In genomic region chr7:147492621-147493020, GRCh38 we compare ENCODE assay signal across 31 cellular contexts.
A peak's percentile ranks its signal among the peaks of the same experiment; 100 is the strongest.
DNase-seq lines count a peak whose midpoint lies in the region; ATAC-seq, FAIRE-seq and TF ChIP-seq lines count a peak whose summit lies in the region.
"Had no signal": no experiment of that assay in that cellular context is flagged by ENCODE, and none has a peak within 500 bp of the region (broad histone marks: within the 10 kb centered on the region; RNA-seq: fewer than 3 reads in every experiment).

No MANE protein-coding gene starts in this region.

- no peaks in the 10 kb centered on the region for H4K20me1 ChIP-seq in HepG2 (ENCODE audit: insufficient read depth, low read length)

- no peak for TF ChIP-seq CTCF in HepG2 (CRISPR knock-in tag; IDR thresholded peaks at IDR 0.05)

- BruUV-seq in HepG2 (replicated peaks; lab: Mats Ljungman, UMichigan) = no TSS peak

- H3K36me3 ChIP-seq in adipocyte (ENCODE audit: control insufficient read depth, insufficient read depth, low read length, severe bottlenecking) (no peaks in the 10 kb centered on the region), HepG2 (replicated peaks in 1 of 2; ENCODE audit: control insufficient read depth in 1 of 2, insufficient read depth in 2 of 2, low read length in 2 of 2) (no peaks in the 10 kb centered on the region)
- H3K36me3 ChIP-seq: cardiac muscle cell, colonic mucosa, gastrocnemius medialis, left ventricle myocardium inferior had no signal

- H3K79me2 ChIP-seq in HepG2 (ENCODE audit: insufficient read depth, low read length) = no peaks in the 10 kb centered on the region

- H3K4me3 ChIP-seq in adipocyte (ENCODE audit: low read length) = no peak overlapping the region
- no peak overlapping the region for H3K4me3 ChIP-seq in HepG2 (replicated peaks in 1 of 3; ENCODE audit: insufficient read depth in 1 of 3, low read depth in 2 of 3, low read length in 3 of 3)
- H3K4me3 ChIP-seq: cardiac muscle cell, colonic mucosa, gastrocnemius medialis, left ventricle myocardium inferior had no signal

- H3K27me3 ChIP-seq in adipocyte (replicated peaks; ENCODE audit: control insufficient read depth, insufficient read depth, low read length) (no peaks in the 10 kb centered on the region), HepG2 (ENCODE audit: control insufficient read depth in 1 of 2, insufficient read depth in 2 of 2, low read length in 2 of 2) (no peaks in the 10 kb centered on the region)
- H3K27me3 ChIP-seq: cardiac muscle cell, colonic mucosa, gastrocnemius medialis had no signal

- no peak for TF ChIP-seq EP300 in HepG2 (IDR thresholded peaks at IDR 0.05; ENCODE audit: low read depth in 2 of 2, low read length in 2 of 2)
- TF ChIP-seq EP300 in HepG2 (CRISPR knock-in tag; IDR thresholded peaks at IDR 0.05; ENCODE audit: borderline replicate concordance) = no peak

- H3K9me3 ChIP-seq in adipocyte (ENCODE audit: control insufficient read depth, low read length) (no peaks in the 10 kb centered on the region), HepG2 (ENCODE audit: low read length) (peaks cover 63% of the 10 kb centered on the region)
- H3K9me3 ChIP-seq: colonic mucosa, gastrocnemius medialis, left ventricle myocardium inferior had no signal

- H3K4me1 ChIP-seq in adipocyte (ENCODE audit: control insufficient read depth, insufficient read depth, low read length) = no peaks in the 10 kb centered on the region
- no peaks in the 10 kb centered on the region for H3K4me1 ChIP-seq in HepG2 (ENCODE audit: insufficient read depth, low read length)
- H3K4me1 ChIP-seq: colonic mucosa, gastrocnemius medialis, left ventricle myocardium inferior had no signal

- TF ChIP-seq RAD21 in HepG2 (CRISPR knock-in tag; IDR thresholded peaks at IDR 0.05) = no peak

- CTCF ChIA-PET in HepG2 (lab: Yijun Ruan, JAX; ENCODE audit: low intra/inter-chr PET ratio, low total read pairs) = no interaction called here

- no peak for TF ChIP-seq POLR2A in HepG2 (IDR thresholded peaks at IDR 0.05; ENCODE audit: insufficient read depth in 1 of 2, low read depth in 2 of 2, low read length in 2 of 2)

- no peak overlapping the region for H3K4me2 ChIP-seq in HepG2 (ENCODE audit: low read depth, low read length)

- POLR2A ChIA-PET in HepG2 (lab: Yijun Ruan, JAX) = no interaction called here

- H2AFZ ChIP-seq in HepG2 (ENCODE audit: low read length) = no peak overlapping the region

- no peak for FAIRE-seq in HepG2 (lab: Jason Lieb, UNC)
- FAIRE-seq: GM19239, TTC549 had no signal

- intact Hi-C loops in HepG2 (cut with micrococcal nuclease; ENCODE audit: unreplicated experiment) = no loop called here

- DNase-seq in A172 (ENCODE audit: low spot score) (peak; percentile 67), HT1080 (ENCODE audit: low read depth) (peak; percentile 77), adipocyte (ENCODE audit: low read depth) (peak; percentile 43), iris pigment epithelial cell (ENCODE audit: low read depth) (peak; percentile 45), HepG2 (ENCODE audit: low spot score) (no peak)
- DNase-seq: 8988T; activated CD4-positive, alpha-beta memory T cell treated with anti-CD3 and anti-CD28 coated beads for 36 hours; activated CD8-positive, alpha-beta memory T cell treated with anti-CD3 and anti-CD28 coated beads, Interleukin-2, amount 50 U/mL, for 4 hours; activated naive CD4-positive, alpha-beta T cell treated with anti-CD3 and anti-CD28 coated beads for 36 hours; AML-193; amygdala; CD4-positive, alpha-beta memory T cell; colonic mucosa; effector CD8-positive, alpha-beta T cell; gastrocnemius medialis; hypothalamus; immature natural killer cell; left ventricle myocardium inferior; NCI-H1105 treated with DMSO at 0.1 percent for 48 hours; NCI-H2029; NCI-H226; NCI-H69; stimulated activated naive B cell treated with anti-CD40 and anti-IgM and Interleukin-4, amounts not matched to agents 10 μg/mL and 1 μg/mL and 100 μg/mL, for 72 hours had no signal

- 5% methylated on average over 4 of the region's 4 CpGs for WGBS in HepG2 (ENCODE audit: low lambda C conversion rate)

- ATAC-seq in GM19455 (IDR thresholded peaks at IDR 0.05; ENCODE audit: unreplicated experiment) (no peak), HG02938 (IDR thresholded peaks at IDR 0.05; ENCODE audit: unreplicated experiment) (no peak), HepG2 (no peak), HG03139 (IDR thresholded peaks at IDR 0.05; ENCODE audit: unreplicated experiment) (no peak)
- ATAC-seq: esophagus mucosa; gastrocnemius medialis; sciatic nerve; stimulated activated naive B cell treated with anti-CD40 and anti-IgM and Interleukin-4, amounts not matched to agents 10 μg/mL and 1 μg/mL and 100 μg/mL, for 72 hours had no signal

- H3K9ac ChIP-seq in adipocyte (ENCODE audit: low read length) (no peak overlapping the region), HepG2 (ENCODE audit: insufficient read depth, low read depth, low read length) (no peak overlapping the region)

- H3K27ac ChIP-seq in HepG2 (ENCODE audit: extremely low read length, insufficient read depth, low read length) = no peak overlapping the region
- H3K27ac ChIP-seq: cardiac muscle cell, colonic mucosa, gastrocnemius medialis, left ventricle myocardium inferior had no signal

- in situ Hi-C loops in HepG2 (cut with HindIII; ENCODE audit: extremely low pct_ligation_motif_present, low pct_unique_long_range_greater_than_20kb) = no loop called here

TF ChIP-seq in HepG2, 621 proteins besides CTCF, POLR2A, EP300 and RAD21:
- no peak for TF ChIP-seq EEA1 (CRISPR knock-in tag; IDR thresholded peaks at IDR 0.05; ENCODE audit: borderline replicate concordance)
- TF ChIP-seq SIN3B (IDR thresholded peaks at IDR 0.05; ENCODE audit: low read length) = no peak
- no peak for TF ChIP-seq ZNF747 (CRISPR knock-in tag; IDR thresholded peaks at IDR 0.05; ENCODE audit: borderline replicate concordance)
- no peak for TF ChIP-seq GATAD1 (CRISPR knock-in tag; IDR thresholded peaks at IDR 0.05)
- no peak for TF ChIP-seq ZFX (CRISPR knock-in tag; IDR thresholded peaks at IDR 0.05; ENCODE audit: low read depth)
- no peak for TF ChIP-seq ZFP91 (CRISPR knock-in tag; IDR thresholded peaks at IDR 0.05; ENCODE audit: borderline replicate concordance)
- no peak for TF ChIP-seq ZNF276 (CRISPR knock-in tag; IDR thresholded peaks at IDR 0.05; ENCODE audit: low read depth)
TF ChIP-seq in HepG2: peak in this region for 0.
